Comparison of ENCODE assay signal across 8 cellular contexts in the genomic region with DNA sequence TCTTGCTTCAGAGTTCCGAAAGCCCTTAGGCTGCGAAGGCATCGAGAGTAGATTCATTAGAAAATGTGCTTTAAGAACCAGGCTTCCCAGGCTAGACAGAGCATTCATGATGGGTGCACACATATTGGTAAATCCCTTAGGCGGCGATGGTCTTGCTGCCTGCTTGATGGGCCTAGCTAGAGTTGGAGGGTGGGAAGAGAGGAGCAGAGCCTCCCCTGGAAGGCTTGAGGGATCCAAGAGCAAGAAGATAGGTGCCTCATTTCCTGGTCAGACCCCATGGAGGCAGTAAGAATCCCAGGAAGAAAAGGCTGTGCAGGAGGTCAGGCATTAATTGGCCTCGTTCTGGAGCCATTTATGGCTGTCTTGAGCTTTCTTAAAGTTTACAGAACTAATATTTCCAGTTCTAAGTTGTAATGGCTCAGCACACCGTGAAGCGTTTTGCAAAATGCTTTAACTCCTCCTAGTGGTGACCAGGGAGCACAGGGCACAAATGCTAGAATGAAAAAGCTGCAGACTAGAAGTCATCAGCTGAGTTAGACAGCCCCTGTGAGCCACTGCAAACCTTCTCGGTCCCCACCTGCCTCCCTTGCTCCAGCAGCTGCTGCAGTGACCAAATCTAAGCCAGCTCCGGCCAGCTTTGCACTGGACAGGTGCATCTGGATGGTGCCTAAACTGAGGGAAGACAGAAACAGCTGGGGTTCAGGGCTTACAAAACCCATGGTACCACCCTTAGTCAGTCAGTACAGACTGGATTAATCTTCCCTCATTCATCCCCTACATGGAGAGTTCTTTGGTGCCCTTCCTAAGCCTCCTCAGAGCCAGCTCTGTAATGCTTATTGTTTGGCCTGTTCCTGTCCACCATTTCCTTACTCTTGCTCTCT. TPM values are rescaled to one million over a fixed set of nuclear protein-coding genes. Genes with fewer than 3 reads are reported as not detected.
DNase-seq lines count a peak whose midpoint lies in the region; ATAC-seq, FAIRE-seq and TF ChIP-seq lines count a peak whose summit lies in the region.

No MANE protein-coding gene starts in this region.

- H3K4me1 ChIP-seq in A549 (no peaks in the 10 kb centered on the region), iPS DF 6.9 (ENCODE audit: control insufficient read depth, insufficient read depth, low read length) (peaks cover 2% of the 10 kb centered on the region; the same call in 1 of the 2 replicates)

- no peaks in the 10 kb centered on the region for H3K36me3 ChIP-seq in iPS DF 6.9 (ENCODE audit: control insufficient read depth, insufficient read depth, low read length)

- 41% methylated on average over 10 of the region's 10 CpGs for WGBS in A549 (ENCODE audit: missing lambda C conversion rate)
- WGBS in iPS DF 6.9 (ENCODE audit: insufficient coverage, insufficient read length), result no CpG with 5 or more reads among the region's 10 CpGs

- TF ChIP-seq CTCF in A549 (IDR thresholded peaks at IDR 0.05) (peak; percentile 64), astrocyte of the cerebellum (IDR thresholded peaks at IDR 0.05; ENCODE audit: low read depth, low read length, missing control alignments) (peak; percentile 92)

- CTCF ChIA-PET in A549 (lab: Yijun Ruan, JAX), result interaction anchor here (0.5 to 3.6 kb wide), 57 partner anchors 9 to 694 kb away, joined by 3 to 37 read pairs (median 4); a partner anchor contains a TSS

- in situ Hi-C loops in astrocyte of the cerebellum (cut with HindIII; ENCODE audit: low sequenced_read_pairs), result no loop called here

- POLR2A ChIA-PET in A549 (lab: Yijun Ruan, JAX), result interaction anchor here (1.1 kb wide), 1 partner anchor 529 kb away, joined by 5 read pairs; a partner anchor contains a TSS

- ATAC-seq in A549, result peak; percentile 97
- ATAC-seq in HG02798 (IDR thresholded peaks at IDR 0.05; ENCODE audit: poor library complexity, unreplicated experiment), result peak; percentile 75
- ATAC-seq in stimulated activated naive CD8-positive, alpha-beta T cell treated with anti-CD3 and anti-CD28 coated beads, Interleukin-15, Interleukin-2, amounts not matched to agents 100 U/mL and 50 U/mL, for 24 hours, result peak; percentile 32

- TF ChIP-seq RAD21 in A549 (conservative IDR thresholded peaks at IDR 0.05 in 1 of 2, IDR thresholded peaks at IDR 0.05 in 1 of 2), result peak; percentile 80 to 88

- FAIRE-seq in A549 (lab: Jason Lieb, UNC) (no peak), GM12892 (lab: Jason Lieb, UNC) (no peak)

- H3K4me2 ChIP-seq in A549, result no peak overlapping the region

- H3K27ac ChIP-seq in A549 (no peak overlapping the region), iPS DF 6.9 (ENCODE audit: low read length) (no peak overlapping the region)

- TF ChIP-seq EP300 in A549 (IDR thresholded peaks at IDR 0.05), result no peak

- H3K9me3 ChIP-seq in A549 (no peaks in the 10 kb centered on the region), iPS DF 6.9 (ENCODE audit: control insufficient read depth, insufficient read depth, low read length) (no peaks in the 10 kb centered on the region)

- H3K4me3 ChIP-seq in A549 (no peak overlapping the region), astrocyte of the cerebellum (ENCODE audit: low read depth, low read length) (no peak overlapping the region), iPS DF 6.9 (ENCODE audit: low read length) (no peak overlapping the region)

- H3K27me3 ChIP-seq in iPS DF 6.9 (ENCODE audit: control insufficient read depth, insufficient read depth, low read length), result no peaks in the 10 kb centered on the region

- peak; percentile 44 to 58 for DNase-seq in A549 (ENCODE audit: low read depth in 1 of 2, low spot score in 1 of 2)
- peak; percentile 24 for DNase-seq in GM12892 (ENCODE audit: insufficient read length)
- DNase-seq in NCI-H345 treated with DMSO at 0.1 percent for 48 hours (lab: John Stamatoyannopoulos, UW; ENCODE audit: unreplicated experiment), result peak; percentile 57
- peak; percentile 35 for DNase-seq in astrocyte of the cerebellum (ENCODE audit: low read depth)
- DNase-seq in iPS DF 6.9 (ENCODE audit: low read depth, low spot score), result peak; percentile 33
- DNase-seq in stimulated activated naive CD8-positive, alpha-beta T cell treated with anti-CD3 and anti-CD28 coated beads, Interleukin-15, Interleukin-2, amounts not matched to agents 100 U/mL and 50 U/mL, for 24 hours, result no peak
- DNase-seq in stimulated activated CD4-positive, alpha-beta T cell treated with anti-CD3 and anti-CD28 coated beads, Interleukin-2, amount 100 ng/mL, for 24 hours, result no peak

- TF ChIP-seq POLR2A in A549 (IDR thresholded peaks at IDR 0.05; ENCODE audit: low read length) (no peak), GM12892 (IDR thresholded peaks at IDR 0.05; ENCODE audit: low read depth, low read length) (no peak)

TF ChIP-seq in A549, 52 proteins besides CTCF, POLR2A, EP300 and RAD21:
- TF ChIP-seq CBX8 (IDR thresholded peaks at IDR 0.05) (no peak), SMC3 (IDR thresholded peaks at IDR 0.05) (peak; percentile 60), HDAC2 (IDR thresholded peaks at IDR 0.05) (no peak), NPAS2 (CRISPR knock-in tag; IDR thresholded peaks at IDR 0.05; ENCODE audit: borderline replicate concordance) (no peak), BHLHE40 (IDR thresholded peaks at IDR 0.05; ENCODE audit: low read depth, low read length) (no peak), PHF8 (IDR thresholded peaks at IDR 0.05; ENCODE audit: borderline replicate concordance, low read depth) (no peak), EHF (CRISPR knock-in tag; IDR thresholded peaks at IDR 0.05) (no peak)
TF ChIP-seq in A549: peak in this region for 1.

RNA-seq across cellular contexts. Expression of a gene that starts 14.7 kb away (rescaled TPM):
- polyA plus RNA-seq in A549 (2011; rRNA removed) (not detected in 2 replicates), A549 (2017; fragmentation: RNase III; extraction: RNeasy Plus Mini Kit Qiagen cat#74134 plus additional on column Dnase treatment) (not detected in 3 replicates)
- 0.04 TPM in 1 of 2 replicates, not detected in the other for polyA plus RNA-seq in A549 (2012; cell fraction: cytosol; rRNA removed)
- 0.05 TPM in 1 of 2 replicates, not detected in the other for polyA plus RNA-seq in A549 (2012; cell fraction: nucleus; rRNA removed)
- 0.33 TPM in 1 of 2 replicates, not detected in the other for polyA minus RNA-seq in A549 (2011; rRNA and poly(A)+ RNA removed)
- not detected for polyA plus RNA-seq in GM12892 (2012; ENCODE audit: missing spikeins)

RNA-seq across cellular contexts. Expression of a gene that starts 33.6 kb away (rescaled TPM):
- polyA plus RNA-seq in A549 (2011; rRNA removed), result not detected in 2 replicates
- not detected in 2 replicates for polyA plus RNA-seq in A549 (2012; cell fraction: cytosol; rRNA removed)
- polyA plus RNA-seq in A549 (2012; cell fraction: nucleus; rRNA removed), result not detected in 2 replicates
- polyA plus RNA-seq in A549 (2017; fragmentation: RNase III; extraction: RNeasy Plus Mini Kit Qiagen cat#74134 plus additional on column Dnase treatment), result not detected in 3 replicates
- polyA minus RNA-seq in A549 (2011; rRNA and poly(A)+ RNA removed), result not detected in 2 replicates
- not detected for polyA plus RNA-seq in GM12892 (2012; ENCODE audit: missing spikeins)

RNA-seq across cellular contexts. Expression of a gene that starts 38.0 kb away (rescaled TPM):
- polyA plus RNA-seq in A549 (2011; rRNA removed) (22.1 and 30.1 TPM in 2 replicates), A549 (2017; fragmentation: RNase III; extraction: RNeasy Plus Mini Kit Qiagen cat#74134 plus additional on column Dnase treatment) (16.7 to 21.1 TPM (median 19.6 TPM) in 3 replicates)
- polyA plus RNA-seq in A549 (2012; cell fraction: cytosol; rRNA removed), result 7.6 and 10.0 TPM in 2 replicates
- 5.7 and 7.6 TPM in 2 replicates for polyA plus RNA-seq in A549 (2012; cell fraction: nucleus; rRNA removed)
- 8.4 and 9.1 TPM in 2 replicates for polyA minus RNA-seq in A549 (2011; rRNA and poly(A)+ RNA removed)
- 9.5 TPM for polyA plus RNA-seq in GM12892 (2012; ENCODE audit: missing spikeins)

Comparison
In these comparisons a context has a peak if more than half of its experiments do, and no peak if none do; other contexts are left out.
1. ATAC-seq: peak in every context shown above with its lines; median percentile 97 in A549; 75 in HG02798; 32 in stimulated activated naive CD8-positive, alpha-beta T cell treated with anti-CD3 and anti-CD28 coated beads, Interleukin-15, Interleukin-2, amounts not matched to agents 100 U/mL and 50 U/mL, for 24 hours.
2. DNase-seq: peak in A549 (2 of 2), GM12892 (single experiment), NCI-H345 treated with DMSO at 0.1 percent for 48 hours (single experiment), astrocyte of the cerebellum (single experiment) and iPS DF 6.9 (single experiment); none in stimulated activated naive CD8-positive, alpha-beta T cell treated with anti-CD3 and anti-CD28 coated beads, Interleukin-15, Interleukin-2, amounts not matched to agents 100 U/mL and 50 U/mL, for 24 hours (single experiment) and stimulated activated CD4-positive, alpha-beta T cell treated with anti-CD3 and anti-CD28 coated beads, Interleukin-2, amount 100 ng/mL, for 24 hours (0 of 2).